Comparison of ENCODE assay signal across 8 cellular contexts in the genomic region with DNA sequence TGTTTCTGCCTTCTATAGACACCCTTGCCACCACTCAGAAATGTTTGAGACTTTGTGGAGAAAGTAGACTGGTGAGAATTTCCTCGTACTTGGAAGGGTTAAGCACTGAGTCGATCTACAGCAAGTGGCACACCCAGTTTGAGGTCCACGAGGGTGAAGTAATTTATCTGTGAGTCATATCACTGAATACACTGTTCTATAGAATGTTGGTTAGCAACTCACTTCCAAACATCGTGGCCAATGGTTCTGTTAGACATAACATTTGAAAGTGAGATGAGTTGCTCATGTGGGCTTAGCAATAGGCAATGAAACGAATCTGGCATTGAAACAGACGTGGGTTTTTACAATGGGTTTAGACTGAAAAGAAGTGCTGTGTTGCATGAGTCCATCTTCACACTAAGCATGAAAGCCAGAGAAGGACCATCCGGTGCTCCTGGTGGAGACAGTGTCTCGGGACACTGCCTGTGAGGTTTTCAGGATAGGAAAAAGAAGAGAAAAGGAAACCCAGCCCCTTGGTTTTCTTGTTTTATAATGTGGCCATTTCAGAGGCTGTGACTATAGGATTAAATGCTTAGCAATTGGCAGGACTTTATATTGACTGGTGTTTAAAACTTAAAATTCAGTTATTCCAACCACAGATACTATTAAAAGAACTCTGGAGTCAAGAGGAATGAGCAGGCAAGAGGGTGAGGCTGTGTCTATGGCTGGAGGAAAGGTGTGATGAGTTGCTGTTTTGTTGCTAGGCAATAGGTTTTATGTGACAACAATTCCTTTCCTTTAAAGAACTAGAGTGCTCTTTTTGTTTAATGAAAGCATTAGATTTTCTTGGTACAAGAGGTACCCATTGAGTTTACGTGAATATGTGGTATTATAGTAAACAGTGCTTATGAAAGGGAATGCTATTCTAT. TPM values are rescaled to one million over a fixed set of nuclear protein-coding genes. Genes with fewer than 3 reads are reported as not detected.
DNase-seq lines count a peak whose midpoint lies in the region; ATAC-seq and TF ChIP-seq lines count a peak whose summit lies in the region.

No MANE protein-coding gene starts in this region.

- peak in 1 of 2 donors; percentile 65 for TF ChIP-seq POLR2A in Peyer's patch (IDR thresholded peaks at IDR 0.05)

- no peaks in the 10 kb centered on the region for H3K36me3 ChIP-seq in Peyer's patch

- peak in 3 of 6 experiments; percentile 31 to 44 (median 36) for TF ChIP-seq CTCF in Peyer's patch (IDR thresholded peaks at IDR 0.05)
- TF ChIP-seq CTCF in coronary artery (IDR thresholded peaks at IDR 0.05): no peak
- TF ChIP-seq CTCF in GM20000 (IDR thresholded peaks at IDR 0.05; ENCODE audit: extremely low read depth, missing control alignments): no peak

- DNase-seq in NCI-H2171 treated with DMSO at 0.1 percent for 48 hours (lab: John Stamatoyannopoulos, UW) (peak; percentile 16), NCI-H2171 (lab: John Stamatoyannopoulos, UW) (no peak), Peyer's patch (peak in 1 of 3 donors; percentile 80), right cardiac atrium (no peak), coronary artery (ENCODE audit: low spot score) (no peak), GM20000 (ENCODE audit: low spot score) (no peak)
- DNase-seq in activated naive CD4-positive, alpha-beta T cell treated with Interleukin-2 at 50 U/mL for 16 hours: peak; percentile 63
- peak; percentile 40 for DNase-seq in stimulated activated CD4-positive, alpha-beta T cell treated with anti-CD3 and anti-CD28 coated beads, Interleukin-4, amount 100 ng/mL, for 1 hour

- H3K4me3 ChIP-seq in Peyer's patch: peak overlapping the region in 2 of 4 donors; percentile 19 to 23
- H3K4me3 ChIP-seq in right cardiac atrium (ENCODE audit: low read length): no peak overlapping the region
- H3K4me3 ChIP-seq in coronary artery: no peak overlapping the region

- H3K27me3 ChIP-seq in Peyer's patch (no peaks in the 10 kb centered on the region), right cardiac atrium (ENCODE audit: control insufficient read depth, insufficient read depth) (no peaks in the 10 kb centered on the region)

- ATAC-seq in right cardiac atrium: peak; percentile 53 to 63

- peaks cover 0 to 34% (median 13%) of the 10 kb centered on the region in 4 donors for H3K4me1 ChIP-seq in Peyer's patch
- peaks cover 3% of the 10 kb centered on the region for H3K4me1 ChIP-seq in right cardiac atrium (ENCODE audit: control insufficient read depth, insufficient read depth, low read length)

- H3K9me3 ChIP-seq in Peyer's patch: no peaks in the 10 kb centered on the region
- no peaks in the 10 kb centered on the region for H3K9me3 ChIP-seq in right cardiac atrium (ENCODE audit: control insufficient read depth, low read length)

- peak overlapping the region; percentile 28 to 92 (median 80) for H3K27ac ChIP-seq in Peyer's patch
- H3K27ac ChIP-seq in right cardiac atrium (ENCODE audit: low read length): peak overlapping the region; percentile 83
- no peak overlapping the region for H3K27ac ChIP-seq in coronary artery

- 36% methylated on average over 9 of the region's 9 CpGs for WGBS in right cardiac atrium

- intact Hi-C loops in right cardiac atrium (cut with DNase I): no loop called here

RNA-seq across cellular contexts. Expression of a gene that starts 31.0 kb away (rescaled TPM):
- 100 to 1,000 TPM; 201 to 515 (median 470) TPM for total RNA-seq in Peyer's patch
- 100 to 1,000 TPM; 192 to 261 (median 244) TPM for total RNA-seq in right cardiac atrium
- polyA plus RNA-seq in right cardiac atrium: 178 TPM

Comparison
In these comparisons a context has a peak if more than half of its experiments do, and no peak if none do; other contexts are left out.
1. DNase-seq: peak in NCI-H2171 treated with DMSO at 0.1 percent for 48 hours (single experiment), activated naive CD4-positive, alpha-beta T cell treated with Interleukin-2 at 50 U/mL for 16 hours (single experiment) and stimulated activated CD4-positive, alpha-beta T cell treated with anti-CD3 and anti-CD28 coated beads, Interleukin-4, amount 100 ng/mL, for 1 hour (single experiment); none in NCI-H2171 (single experiment), right cardiac atrium (0 of 3), coronary artery (single experiment) and GM20000 (single experiment).
2. H3K27ac ChIP-seq: peak in Peyer's patch (4 of 4) and right cardiac atrium (single experiment); none in coronary artery (0 of 2).